8 cellular contexts compared by ENCODE assay signal in genomic region chr16:11327277-11328171, GRCh38.
DNase-seq lines count a peak whose midpoint lies in the region; ATAC-seq and TF ChIP-seq lines count a peak whose summit lies in the region.

No MANE protein-coding gene starts in this region.

- H3K9ac ChIP-seq in NT2/D1 (ENCODE audit: insufficient read length, low read depth) (peak overlapping the region; percentile 4), iPS-20b (ENCODE audit: low read depth, low read length) (peak overlapping the region; percentile 84; the same call in 1 of the 2 replicates)

- H3K36me3 ChIP-seq in DOHH2 (ENCODE audit: control insufficient read depth, low read length) (no peaks in the 10 kb centered on the region), NT2/D1 (ENCODE audit: insufficient read depth, insufficient read length, low read length) (no peaks in the 10 kb centered on the region), iPS-20b (ENCODE audit: insufficient read depth, low read depth, low read length) (no peaks in the 10 kb centered on the region)

- no peaks in the 10 kb centered on the region for H3K79me2 ChIP-seq in DOHH2 (ENCODE audit: control insufficient read depth, low read length)

- H3K27ac ChIP-seq in DOHH2 (ENCODE audit: low read depth, low read length) (peak overlapping the region; percentile 78), iPS-20b (ENCODE audit: low read length) (peak overlapping the region; percentile 88)

- DNase-seq in NT2/D1 (ENCODE audit: low read depth, low spot score) (no peak), AG20443 (ENCODE audit: low spot score) (no peak), C1 segment of cervical spinal cord (lab: John Stamatoyannopoulos, UW) (no peak), NCI-H1092 (lab: John Stamatoyannopoulos, UW) (no peak)

- H3K4me2 ChIP-seq in DOHH2 (ENCODE audit: low read length): peak overlapping the region; percentile 72

- peaks cover 69% of the 10 kb centered on the region for H3K4me1 ChIP-seq in DOHH2 (ENCODE audit: control insufficient read depth, low read length)
- peaks cover 10% of the 10 kb centered on the region for H3K4me1 ChIP-seq in NT2/D1 (ENCODE audit: insufficient read depth, insufficient read length)
- H3K4me1 ChIP-seq in iPS-20b (ENCODE audit: insufficient read depth, low read length): peaks cover 23% of the 10 kb centered on the region; the same call in 1 of the 2 replicates

- H3K27me3 ChIP-seq in DOHH2 (ENCODE audit: control insufficient read depth, low read length): peaks cover 42% of the 10 kb centered on the region
- H3K27me3 ChIP-seq in NT2/D1 (ENCODE audit: insufficient read depth, insufficient read length): no peaks in the 10 kb centered on the region
- H3K27me3 ChIP-seq in iPS-20b (ENCODE audit: insufficient read depth, low read length): no peaks in the 10 kb centered on the region

- H3K4me3 ChIP-seq in DOHH2 (ENCODE audit: low read length) (peak overlapping the region; percentile 40), NT2/D1 (ENCODE audit: insufficient read length, low read depth) (no peak overlapping the region), iPS-20b (ENCODE audit: low read length) (peak overlapping the region; percentile 51; the same call in 1 of the 2 replicates)

- TF ChIP-seq CTCF in DOHH2 (IDR thresholded peaks at IDR 0.05; ENCODE audit: low read depth, low read length, poor library complexity, severe bottlenecking): no peak

- no peaks in the 10 kb centered on the region for H4K20me1 ChIP-seq in DOHH2 (ENCODE audit: control insufficient read depth, insufficient read depth, low read depth, low read length)

- H3K9me3 ChIP-seq in DOHH2 (ENCODE audit: control insufficient read depth, insufficient read depth, low read length) (peaks cover 6% of the 10 kb centered on the region), NT2/D1 (ENCODE audit: insufficient read depth, low read length) (peaks cover 17% of the 10 kb centered on the region; the same call in 1 of the 2 replicates), iPS-20b (ENCODE audit: insufficient read depth, low read depth, low read length) (no peaks in the 10 kb centered on the region)

- peaks cover 12% of the 10 kb centered on the region for H3F3A ChIP-seq in DOHH2 (ENCODE audit: control insufficient read depth, insufficient read depth)

- ATAC-seq in GM19397 (IDR thresholded peaks at IDR 0.05; ENCODE audit: unreplicated experiment) (peak; percentile 38), GM21367 (IDR thresholded peaks at IDR 0.05; ENCODE audit: unreplicated experiment) (no peak)

- H3K9me2 ChIP-seq in DOHH2 (replicated peaks; ENCODE audit: control insufficient read depth, low read length): no peaks in the 10 kb centered on the region
